ENCODE assay signal across 17 cellular contexts in genomic region chr1:161986328-161986727, GRCh38. TPM values are rescaled to one million over a fixed set of nuclear protein-coding genes. Genes with fewer than 3 reads are reported as not detected.
DNase-seq lines count a peak whose midpoint lies in the region; ATAC-seq, FAIRE-seq and TF ChIP-seq lines count a peak whose summit lies in the region.
"Had no signal": no experiment of that assay in that cellular context is flagged by ENCODE, and none has a peak within 500 bp of the region (broad histone marks: within the 10 kb centered on the region; RNA-seq: fewer than 3 reads in every experiment).

No MANE protein-coding gene starts in this region.

- H2AK5ac ChIP-seq in mesenchymal stem cell (ENCODE audit: low read length, severe bottlenecking) = no peak overlapping the region

- no peak overlapping the region for H4K91ac ChIP-seq in mesenchymal stem cell (ENCODE audit: low read length)

- H3K4me1 Mint-ChIP-seq in astrocyte (ENCODE audit: low read depth, unreplicated experiment) = peaks cover 5% of the 10 kb centered on the region
- peaks cover 0 to 2% of the 10 kb centered on the region in 2 donors for H3K4me1 Mint-ChIP-seq in natural killer cell treated with Interleukin-12 subunit alpha and Interleukin-12 subunit beta and Interleukin-15 and Interleukin-18, amount 100 ng/mL, for 72 hours (ENCODE audit: low read depth in 2 of 2)

- peaks cover 47% of the 10 kb centered on the region for H3K36me3 Mint-ChIP-seq in astrocyte (ENCODE audit: low read depth, unreplicated experiment)
- H3K36me3 Mint-ChIP-seq in natural killer cell treated with Interleukin-12 subunit alpha and Interleukin-12 subunit beta and Interleukin-15 and Interleukin-18, amount 100 ng/mL, for 72 hours = no peaks in the 10 kb centered on the region

- H3K4me3 Mint-ChIP-seq in astrocyte (ENCODE audit: unreplicated experiment) = no peak overlapping the region
- no peak overlapping the region for H3K4me3 Mint-ChIP-seq in natural killer cell treated with Interleukin-12 subunit alpha and Interleukin-12 subunit beta and Interleukin-15 and Interleukin-18, amount 100 ng/mL, for 72 hours
- H3K4me3 Mint-ChIP-seq: activated naive CD4-positive, alpha-beta T cell treated with anti-CD3 and anti-CD28 coated beads for 36 hours had no signal

- no peaks in the 10 kb centered on the region for H3K79me2 ChIP-seq in astrocyte (ENCODE audit: insufficient read depth, low read length)

- DNase-seq in astrocyte (ENCODE audit: low read depth) (no peak), fibroblast of the conjunctiva (ENCODE audit: low read depth) (peak; percentile 40), nucleus accumbens (lab: John Stamatoyannopoulos, UW) (peak in 41 of 56 donors; percentile 9 to 83 (median 40)), uterus (peak in 1 of 2 donors; percentile 40), HPDE6-E6E7 (ENCODE audit: extremely low spot score) (no peak), mesenchymal stem cell (no peak)
- no peak for DNase-seq in natural killer cell treated with Interleukin-12 subunit alpha and Interleukin-12 subunit beta and Interleukin-15 and Interleukin-18, amount 100 ng/mL, for 72 hours (ENCODE audit: low spot score)
- DNase-seq: activated CD4-positive, alpha-beta T cell treated with anti-CD3 and anti-CD28 coated beads, Interleukin-2, amount 50 U/mL, for 1 hour; activated naive CD4-positive, alpha-beta T cell treated with anti-CD3 and anti-CD28 coated beads for 36 hours; Calu3; heart right ventricle; NCI-H187 treated with DMSO at 0.1 percent for 48 hours; NCI-H510A; SHP77 treated with DMSO at 0.1 percent for 48 hours; stimulated activated CD4-positive, alpha-beta T cell treated with anti-CD3 and anti-CD28 coated beads, Interleukin-2, amount 100 ng/mL, for 24 hours had no signal

- H3K4me2 ChIP-seq in astrocyte (ENCODE audit: low read length) = no peak overlapping the region
- H3K4me2 ChIP-seq in mesenchymal stem cell (ENCODE audit: low read length, poor library complexity, severe bottlenecking) = no peak overlapping the region

- no peak overlapping the region for H4K8ac ChIP-seq in mesenchymal stem cell (ENCODE audit: low read length)

- H3K4ac ChIP-seq in mesenchymal stem cell (ENCODE audit: low read depth in 1 of 2, low read length in 2 of 2) = no peak overlapping the region

- TF ChIP-seq CTCF in astrocyte (IDR thresholded peaks at IDR 0.05; ENCODE audit: insufficient read depth, low read depth, low read length) = no peak
- TF ChIP-seq CTCF in uterus (IDR thresholded peaks at IDR 0.05) = no peak

- H3K27me3 Mint-ChIP-seq in astrocyte (ENCODE audit: low read depth, unreplicated experiment) = peaks cover 7% of the 10 kb centered on the region
- H3K27me3 Mint-ChIP-seq in natural killer cell treated with Interleukin-12 subunit alpha and Interleukin-12 subunit beta and Interleukin-15 and Interleukin-18, amount 100 ng/mL, for 72 hours = peaks cover 22 to 32% of the 10 kb centered on the region in 2 donors

- no peaks in the 10 kb centered on the region for H3K27me3 ChIP-seq in astrocyte (ENCODE audit: insufficient read depth, low read length)
- H3K27me3 ChIP-seq in uterus = no peaks in the 10 kb centered on the region
- H3K27me3 ChIP-seq in mesenchymal stem cell (ENCODE audit: control insufficient read depth in 1 of 2, insufficient read depth in 1 of 2, low read length in 2 of 2) = no peaks in the 10 kb centered on the region
- H3K27me3 ChIP-seq: heart right ventricle had no signal

- no peaks in the 10 kb centered on the region for H3K79me1 ChIP-seq in mesenchymal stem cell (replicated peaks; ENCODE audit: low read length, poor library complexity, severe bottlenecking)

- H4K20me1 ChIP-seq in astrocyte (ENCODE audit: insufficient read depth, low read length) = no peaks in the 10 kb centered on the region

- H3K18ac ChIP-seq in mesenchymal stem cell (ENCODE audit: low read depth in 1 of 2, low read length in 2 of 2) = no peak overlapping the region

- peaks cover 22% of the 10 kb centered on the region for H3K9me3 Mint-ChIP-seq in astrocyte (ENCODE audit: unreplicated experiment)
- H3K9me3 Mint-ChIP-seq in natural killer cell treated with Interleukin-12 subunit alpha and Interleukin-12 subunit beta and Interleukin-15 and Interleukin-18, amount 100 ng/mL, for 72 hours = no peaks in the 10 kb centered on the region

- no peak overlapping the region for H2BK12ac ChIP-seq in mesenchymal stem cell (ENCODE audit: low read length in 2 of 2)

- H3K9me3 ChIP-seq in astrocyte (ENCODE audit: insufficient read depth, low read depth, low read length) (peaks cover 7% of the 10 kb centered on the region), uterus (peaks cover 0 to 3% of the 10 kb centered on the region in 2 donors), mesenchymal stem cell (ENCODE audit: control insufficient read depth, low read length) (peaks cover 6% of the 10 kb centered on the region)

- ATAC-seq in natural killer cell treated with Interleukin-12 subunit alpha and Interleukin-12 subunit beta and Interleukin-15 and Interleukin-18, amount 100 ng/mL, for 72 hours = no peak
- ATAC-seq: K562 had no signal

- 98% methylated on average over 4 of the region's 4 CpGs for WGBS in mesenchymal stem cell

- no peaks in the 10 kb centered on the region for H3K4me1 ChIP-seq in astrocyte (ENCODE audit: insufficient read depth, low read length)
- H3K4me1 ChIP-seq in uterus = no peaks in the 10 kb centered on the region
- H3K4me1 ChIP-seq in mesenchymal stem cell (ENCODE audit: control insufficient read depth, insufficient read depth, low read depth, low read length) = peaks cover 7% of the 10 kb centered on the region

- H3K27ac Mint-ChIP-seq in astrocyte (ENCODE audit: unreplicated experiment) = no peak overlapping the region
- H3K27ac Mint-ChIP-seq in natural killer cell treated with Interleukin-12 subunit alpha and Interleukin-12 subunit beta and Interleukin-15 and Interleukin-18, amount 100 ng/mL, for 72 hours = no peak overlapping the region
- H3K27ac Mint-ChIP-seq: activated naive CD4-positive, alpha-beta T cell treated with anti-CD3 and anti-CD28 coated beads for 36 hours had no signal

- no peak for FAIRE-seq in astrocyte (lab: Jason Lieb, UNC)
- FAIRE-seq: K562 had no signal

- no peak for TF ChIP-seq POLR2A in uterus (IDR thresholded peaks at IDR 0.05)

- H3K14ac ChIP-seq in mesenchymal stem cell (ENCODE audit: low read length in 2 of 2) = no peak overlapping the region

- H3K9ac ChIP-seq in astrocyte (ENCODE audit: low read length) = no peak overlapping the region
- no peak overlapping the region for H3K9ac ChIP-seq in mesenchymal stem cell (ENCODE audit: low read length)

- H3K23ac ChIP-seq in mesenchymal stem cell (ENCODE audit: low read length in 2 of 2) = no peak overlapping the region

- no peak overlapping the region for H2BK5ac ChIP-seq in mesenchymal stem cell (ENCODE audit: low read depth, low read length, poor library complexity, severe bottlenecking)

- no peak overlapping the region for H2BK15ac ChIP-seq in mesenchymal stem cell (ENCODE audit: low read depth, poor library complexity, severe bottlenecking)

- H2AFZ ChIP-seq in astrocyte (ENCODE audit: low read depth, low read length) (peak overlapping the region; percentile 17), mesenchymal stem cell (ENCODE audit: low read depth, low read length) (no peak overlapping the region)

- no peaks in the 10 kb centered on the region for H3K36me3 ChIP-seq in astrocyte (ENCODE audit: insufficient read depth, low read length)
- no peaks in the 10 kb centered on the region for H3K36me3 ChIP-seq in uterus
- peaks cover 54 to 75% of the 10 kb centered on the region in 2 experiments for H3K36me3 ChIP-seq in mesenchymal stem cell (ENCODE audit: control insufficient read depth in 1 of 2, insufficient read depth in 2 of 2, low read depth in 1 of 2, low read length in 2 of 2)

- H3K27ac ChIP-seq in astrocyte (ENCODE audit: low read depth, low read length) = no peak overlapping the region
- peak overlapping the region; percentile 42 to 53 for H3K27ac ChIP-seq in uterus
- no peak overlapping the region for H3K27ac ChIP-seq in mesenchymal stem cell (ENCODE audit: low read length, poor library complexity, severe bottlenecking)
- H3K27ac ChIP-seq: heart right ventricle had no signal

- no peak overlapping the region for H3K4me3 ChIP-seq in astrocyte (ENCODE audit: insufficient read depth, low read depth, low read length)
- no peak overlapping the region for H3K4me3 ChIP-seq in uterus
- no peak overlapping the region for H3K4me3 ChIP-seq in mesenchymal stem cell (ENCODE audit: insufficient read depth in 1 of 2, low read depth in 1 of 2, low read length in 2 of 2)
- H3K4me3 ChIP-seq: heart right ventricle, K562 had no signal

- H2BK120ac ChIP-seq in mesenchymal stem cell (ENCODE audit: low read depth, low read length) = no peak overlapping the region

- intact Hi-C loops in uterus (cut with DNase I; ENCODE audit: low total_unique reads) = no loop called here

RNA-seq across cellular contexts. Expression of gene OLFML2B, which starts 37.3 kb away (rescaled TPM):
- total RNA-seq in astrocyte (14.7 and 22.9 TPM in 2 replicates), uterus (10 to 100 TPM in 3 of 4 donors, 1 to 10 TPM in 1; 8.5 to 38.4 (median 12.9) TPM)
- 4.5 TPM for polyA plus RNA-seq in mesenchymal stem cell (2013, experiment 1 of 2)
- polyA plus RNA-seq in mesenchymal stem cell (2013, experiment 2 of 2) = 4.1 TPM
- not detected for total RNA-seq in natural killer cell treated with Interleukin-12 subunit alpha and Interleukin-12 subunit beta and Interleukin-15 and Interleukin-18, amount 100 ng/mL, for 72 hours
- total RNA-seq: Calu3; K562; T-helper 1 cell treated with Interleukin-12 subunit alpha and Interleukin-12 subunit beta and Interleukin-4 antibody, amounts not matched to agents 30 ng/mL and 1 ng/mL, for 36 hours had no signal
- polyA plus RNA-seq: K562 had no signal

Comparison
In these comparisons a context has a peak if more than half of its experiments do, and no peak if none do; other contexts are left out.
1. DNase-seq: peak in fibroblast of the conjunctiva (single experiment) and nucleus accumbens (41 of 56); none in astrocyte (single experiment), HPDE6-E6E7 (single experiment), mesenchymal stem cell (single experiment) and natural killer cell treated with Interleukin-12 subunit alpha and Interleukin-12 subunit beta and Interleukin-15 and Interleukin-18, amount 100 ng/mL, for 72 hours (single experiment).
2. H3K27ac ChIP-seq: peak in uterus (2 of 2); none in astrocyte (single experiment) and mesenchymal stem cell (single experiment).
3. RNA of gene OLFML2B, which starts 37.3 kb away (total RNA-seq): 14.7 to 22.9 TPM in astrocyte and 8.5 to 38.4 TPM in uterus; not detected in natural killer cell treated with Interleukin-12 subunit alpha and Interleukin-12 subunit beta and Interleukin-15 and Interleukin-18, amount 100 ng/mL, for 72 hours; every median in the first group is over 4 times any median in the second.